ENCODE assay signal across 17 cellular contexts in the genomic region with DNA sequence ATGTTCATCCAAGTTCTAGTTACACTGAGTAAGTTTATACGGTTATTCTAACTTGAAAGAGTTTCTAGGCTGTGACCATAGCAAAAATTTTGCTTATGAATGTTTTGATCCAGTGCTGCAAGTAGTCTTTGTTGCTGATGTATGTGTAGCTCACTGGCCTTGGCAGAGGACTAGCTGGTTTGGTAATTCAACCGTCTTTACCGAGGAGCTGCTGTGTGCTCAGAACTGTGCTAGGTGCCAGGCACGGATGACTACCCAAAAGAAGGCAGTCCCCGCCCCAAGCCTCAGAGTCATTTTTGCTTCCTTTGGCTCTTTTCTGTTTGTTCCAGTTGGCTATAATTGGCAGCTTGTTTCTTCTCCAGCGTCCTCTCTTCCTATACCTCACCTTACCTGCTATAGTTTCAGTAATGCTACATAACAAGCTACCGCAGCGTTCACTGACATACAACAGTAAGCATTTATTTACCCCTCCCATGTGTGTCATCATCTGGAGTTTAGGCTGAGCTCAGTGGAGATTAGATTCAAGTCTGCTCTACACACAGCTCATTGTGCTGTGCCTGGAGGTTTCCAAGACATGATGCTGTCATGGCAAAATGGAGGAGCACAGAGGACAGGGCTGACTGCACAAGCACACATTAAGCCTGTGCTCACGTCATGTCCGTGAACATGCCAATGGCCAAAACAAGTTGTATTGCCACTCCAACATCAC.
A peak's percentile ranks its signal among the peaks of the same experiment; 100 is the strongest.
DNase-seq lines count a peak whose midpoint lies in the region; ATAC-seq lines count a peak whose summit lies in the region.
"Had no signal": no experiment of that assay in that cellular context is flagged by ENCODE, and none has a peak within 500 bp of the region (broad histone marks: within the 10 kb centered on the region; RNA-seq: fewer than 3 reads in every experiment).

No MANE protein-coding gene starts in this region.

- DNase-seq in NCI-H345 (lab: John Stamatoyannopoulos, UW) (peak; percentile 45), NCI-H345 treated with DMSO at 0.1 percent for 48 hours (lab: John Stamatoyannopoulos, UW; ENCODE audit: unreplicated experiment) (no peak), NCI-H774 (lab: John Stamatoyannopoulos, UW) (peak; percentile 43), stromal cell of bone marrow (ENCODE audit: low read depth) (peak; percentile 28), germinal center (ENCODE audit: low spot score) (no peak), H7 (no peak)
- DNase-seq: Calu3; CD4-positive, alpha-beta T cell; DND-41; HFFc6; KG1; MV-4-11; NCI-H1930; PC-9; SJCRH30 had no signal

- H3K4me3 ChIP-seq in H7 (ENCODE audit: insufficient read depth, low read depth, low read length), result no peak overlapping the region
- H3K4me3 ChIP-seq: PC-9, SJCRH30 had no signal

- H3K27me3 ChIP-seq in H7 (ENCODE audit: control insufficient read depth, insufficient read depth, low read length), result no peaks in the 10 kb centered on the region
- H3K27me3 ChIP-seq: SJCRH30 had no signal

- no peaks in the 10 kb centered on the region for H3K36me3 ChIP-seq in H7 (replicated peaks; ENCODE audit: control insufficient read depth, insufficient read depth, low read length)
- H3K36me3 ChIP-seq: SJCRH30 had no signal

- ATAC-seq in esophagus mucosa, result peak; percentile 98
- no peak for ATAC-seq in GM18520 (IDR thresholded peaks at IDR 0.05; ENCODE audit: unreplicated experiment)

Comparison
In these comparisons a context has a peak if more than half of its experiments do, and no peak if none do; other contexts are left out.
1. DNase-seq: peak in NCI-H345 (single experiment), NCI-H774 (single experiment) and stromal cell of bone marrow (single experiment); none in NCI-H345 treated with DMSO at 0.1 percent for 48 hours (single experiment), germinal center (single experiment) and H7 (single experiment).